ENCODE assay signal across 14 cellular contexts in the genomic region with DNA sequence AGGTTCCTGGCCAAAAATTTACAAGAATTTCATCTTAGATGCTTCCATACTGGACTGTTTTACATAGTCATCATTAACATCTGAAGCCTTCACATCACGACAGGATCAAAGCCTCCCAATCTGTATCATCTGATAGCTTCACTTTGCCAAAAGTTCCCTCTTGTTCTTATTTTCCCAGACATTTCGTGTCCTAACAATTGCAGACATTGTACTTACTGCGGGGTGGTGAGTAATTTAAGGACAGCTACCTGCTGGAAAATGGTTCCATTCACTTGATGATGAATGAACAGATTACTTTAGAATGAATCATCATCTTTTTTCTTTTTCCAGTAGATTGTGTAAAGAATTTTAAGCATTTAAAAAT.
DNase-seq lines count a peak whose midpoint lies in the region; ATAC-seq and TF ChIP-seq lines count a peak whose summit lies in the region.
"Had no signal": no experiment of that assay in that cellular context is flagged by ENCODE, and none has a peak within 500 bp of the region (broad histone marks: within the 10 kb centered on the region; RNA-seq: fewer than 3 reads in every experiment).

No MANE protein-coding gene starts in this region.

- peak; percentile 40 for DNase-seq in astrocyte of the cerebellum (ENCODE audit: low read depth)
- peak; percentile 25 for DNase-seq in kidney epithelial cell (ENCODE audit: low read depth)
- DNase-seq in glutamatergic neuron = no peak
- DNase-seq in activated T-cell treated with anti-CD3 and anti-CD28 coated beads, Interleukin-2, amount 50 U/mL, for 72 hours = no peak
- DNase-seq in activated naive CD4-positive, alpha-beta T cell treated with anti-CD3 and anti-CD28 coated beads, Interleukin-2, amount 10 ng/mL, durations not matched to agents 7 days and 5 days = no peak
- DNase-seq: activated B cell treated with CpG ODN at 0.5 μM for 24 hours; activated CD8-positive, alpha-beta memory T cell treated with anti-CD3 and anti-CD28 coated beads, Interleukin-2, amount 50 U/mL, for 48 hours; effector CD4-positive, alpha-beta T cell; NCI-H774; posterior cingulate gyrus; stimulated activated naive CD8-positive, alpha-beta T cell treated with anti-CD3 and anti-CD28 coated beads, Interleukin-15, amount 100 ng/mL, for 72 hours had no signal

- H3K36me3 Mint-ChIP-seq in glutamatergic neuron (ENCODE audit: unreplicated experiment) = peaks cover under 1% of the 10 kb centered on the region
- no peaks in the 10 kb centered on the region for H3K36me3 Mint-ChIP-seq in activated T-cell treated with anti-CD3 and anti-CD28 coated beads, Interleukin-2, amount 50 U/mL, for 72 hours (ENCODE audit: insufficient read depth in 2 of 2)
- H3K36me3 Mint-ChIP-seq in activated naive CD4-positive, alpha-beta T cell treated with anti-CD3 and anti-CD28 coated beads, Interleukin-2, amount 10 ng/mL, durations not matched to agents 7 days and 5 days = no peaks in the 10 kb centered on the region

- H3K4me1 ChIP-seq in HUES64 (ENCODE audit: insufficient read depth, low read length) (peaks cover 19% of the 10 kb centered on the region), subcutaneous abdominal adipose tissue (ENCODE audit: control insufficient read depth in 5 of 5, insufficient read depth in 5 of 5, low read length in 5 of 5) (peaks cover 7 to 30% (median 16%) of the 10 kb centered on the region in 5 donors)

- in situ Hi-C loops in astrocyte of the cerebellum (cut with HindIII; ENCODE audit: low sequenced_read_pairs) = no loop called here

- no peak overlapping the region for H3K4me3 Mint-ChIP-seq in glutamatergic neuron (ENCODE audit: unreplicated experiment)
- no peak overlapping the region for H3K4me3 Mint-ChIP-seq in activated T-cell treated with anti-CD3 and anti-CD28 coated beads, Interleukin-2, amount 50 U/mL, for 72 hours
- no peak overlapping the region for H3K4me3 Mint-ChIP-seq in activated naive CD4-positive, alpha-beta T cell treated with anti-CD3 and anti-CD28 coated beads, Interleukin-2, amount 10 ng/mL, durations not matched to agents 7 days and 5 days
- H3K4me3 Mint-ChIP-seq: activated B cell treated with CpG ODN at 0.5 μM for 24 hours; stimulated activated naive CD8-positive, alpha-beta T cell treated with anti-CD3 and anti-CD28 coated beads, Interleukin-15, amount 100 ng/mL, for 72 hours had no signal

- H3K27me3 Mint-ChIP-seq in glutamatergic neuron (ENCODE audit: unreplicated experiment) = no peaks in the 10 kb centered on the region
- H3K27me3 Mint-ChIP-seq in activated T-cell treated with anti-CD3 and anti-CD28 coated beads, Interleukin-2, amount 50 U/mL, for 72 hours (ENCODE audit: low read depth) = no peaks in the 10 kb centered on the region
- peaks cover 4% of the 10 kb centered on the region for H3K27me3 Mint-ChIP-seq in activated naive CD4-positive, alpha-beta T cell treated with anti-CD3 and anti-CD28 coated beads, Interleukin-2, amount 10 ng/mL, durations not matched to agents 7 days and 5 days
- H3K27me3 Mint-ChIP-seq: activated B cell treated with CpG ODN at 0.5 μM for 24 hours; stimulated activated naive CD8-positive, alpha-beta T cell treated with anti-CD3 and anti-CD28 coated beads, Interleukin-15, amount 100 ng/mL, for 72 hours had no signal

- H3K9ac ChIP-seq in HUES64 (ENCODE audit: low read depth, low read length) (no peak overlapping the region), subcutaneous abdominal adipose tissue (ENCODE audit: low read length in 5 of 5) (no peak overlapping the region)

- 0 out of 2 replicates have a peak, but pooled peaks cover under 1% of the 10 kb centered on the region for H3K9me3 ChIP-seq in HUES64 (ENCODE audit: insufficient read depth, low read depth, low read length)
- H3K9me3 ChIP-seq in subcutaneous abdominal adipose tissue (ENCODE audit: control insufficient read depth in 5 of 5, low read length in 5 of 5) = peaks cover 0 to under 1% (median 0%) of the 10 kb centered on the region in 5 donors
- H3K9me3 ChIP-seq: adrenal gland had no signal

- H3K27ac ChIP-seq in HUES64 (ENCODE audit: low read depth, low read length) = peak overlapping the region; percentile 17; the same call in 1 of the 2 replicates
- peak overlapping the region; percentile 34 for H3K27ac ChIP-seq in subcutaneous abdominal adipose tissue (ENCODE audit: low read depth, low read length)

- no peak for TF ChIP-seq CTCF in astrocyte of the cerebellum (IDR thresholded peaks at IDR 0.05; ENCODE audit: low read depth, low read length, missing control alignments)
- no peak for TF ChIP-seq CTCF in kidney epithelial cell (IDR thresholded peaks at IDR 0.05; ENCODE audit: insufficient read depth, low read length, poor library complexity, severe bottlenecking)
- no peak for TF ChIP-seq CTCF in glutamatergic neuron (IDR thresholded peaks at IDR 0.05; ENCODE audit: partially characterized antibody, unreplicated experiment)

- 95% methylated on average over 3 of the region's 3 CpGs for WGBS in HUES64

- H3K27ac Mint-ChIP-seq in glutamatergic neuron (ENCODE audit: unreplicated experiment) = no peak overlapping the region
- no peak overlapping the region for H3K27ac Mint-ChIP-seq in activated T-cell treated with anti-CD3 and anti-CD28 coated beads, Interleukin-2, amount 50 U/mL, for 72 hours
- no peak overlapping the region for H3K27ac Mint-ChIP-seq in activated naive CD4-positive, alpha-beta T cell treated with anti-CD3 and anti-CD28 coated beads, Interleukin-2, amount 10 ng/mL, durations not matched to agents 7 days and 5 days
- H3K27ac Mint-ChIP-seq: activated B cell treated with CpG ODN at 0.5 μM for 24 hours; stimulated activated naive CD8-positive, alpha-beta T cell treated with anti-CD3 and anti-CD28 coated beads, Interleukin-15, amount 100 ng/mL, for 72 hours had no signal

- peaks cover 4% of the 10 kb centered on the region for H3K4me1 Mint-ChIP-seq in glutamatergic neuron (ENCODE audit: low read depth, unreplicated experiment)
- H3K4me1 Mint-ChIP-seq in activated T-cell treated with anti-CD3 and anti-CD28 coated beads, Interleukin-2, amount 50 U/mL, for 72 hours (ENCODE audit: low read depth) = no peaks in the 10 kb centered on the region
- no peaks in the 10 kb centered on the region for H3K4me1 Mint-ChIP-seq in activated naive CD4-positive, alpha-beta T cell treated with anti-CD3 and anti-CD28 coated beads, Interleukin-2, amount 10 ng/mL, durations not matched to agents 7 days and 5 days
- H3K4me1 Mint-ChIP-seq: activated B cell treated with CpG ODN at 0.5 μM for 24 hours; stimulated activated naive CD8-positive, alpha-beta T cell treated with anti-CD3 and anti-CD28 coated beads, Interleukin-15, amount 100 ng/mL, for 72 hours had no signal

- peaks cover 10% of the 10 kb centered on the region; the same call in 1 of the 2 replicates for H3K36me3 ChIP-seq in HUES64 (ENCODE audit: insufficient read depth, low read length)
- no peaks in the 10 kb centered on the region for H3K36me3 ChIP-seq in kidney epithelial cell (ENCODE audit: control insufficient read depth, insufficient read depth, low read length)
- H3K36me3 ChIP-seq in subcutaneous abdominal adipose tissue (ENCODE audit: control insufficient read depth in 5 of 5, insufficient read depth in 5 of 5, low read length in 5 of 5) = no peaks in the 10 kb centered on the region
- H3K36me3 ChIP-seq: adrenal gland had no signal

- H3K9me3 Mint-ChIP-seq in glutamatergic neuron (ENCODE audit: unreplicated experiment) = peaks cover 3% of the 10 kb centered on the region
- H3K9me3 Mint-ChIP-seq in activated T-cell treated with anti-CD3 and anti-CD28 coated beads, Interleukin-2, amount 50 U/mL, for 72 hours = no peaks in the 10 kb centered on the region
- H3K9me3 Mint-ChIP-seq in activated naive CD4-positive, alpha-beta T cell treated with anti-CD3 and anti-CD28 coated beads, Interleukin-2, amount 10 ng/mL, durations not matched to agents 7 days and 5 days = no peaks in the 10 kb centered on the region
- H3K9me3 Mint-ChIP-seq: activated B cell treated with CpG ODN at 0.5 μM for 24 hours; stimulated activated naive CD8-positive, alpha-beta T cell treated with anti-CD3 and anti-CD28 coated beads, Interleukin-15, amount 100 ng/mL, for 72 hours had no signal

- no peak for ATAC-seq in activated T-cell treated with anti-CD3 and anti-CD28 coated beads, Interleukin-2, amount 50 U/mL, for 72 hours (replicated peaks in 1 of 2)
- ATAC-seq: stimulated activated naive CD8-positive, alpha-beta T cell treated with anti-CD3 and anti-CD28 coated beads, Interleukin-15, amount 100 ng/mL, for 72 hours had no signal

- H3K27me3 ChIP-seq in HUES64 (ENCODE audit: insufficient read depth, low read length) (no peaks in the 10 kb centered on the region), kidney epithelial cell (ENCODE audit: control insufficient read depth, insufficient read depth, low read length) (no peaks in the 10 kb centered on the region), subcutaneous abdominal adipose tissue (ENCODE audit: control insufficient read depth in 5 of 5, insufficient read depth in 4 of 5, low read length in 5 of 5) (no peaks in the 10 kb centered on the region)
- H3K27me3 ChIP-seq: adrenal gland had no signal

- H3K4me3 ChIP-seq in HUES64 (ENCODE audit: low read length) (no peak overlapping the region), astrocyte of the cerebellum (ENCODE audit: low read depth, low read length) (no peak overlapping the region), kidney epithelial cell (ENCODE audit: low read depth, low read length) (no peak overlapping the region), subcutaneous abdominal adipose tissue (ENCODE audit: low read depth in 1 of 5, low read length in 5 of 5) (no peak overlapping the region)

- CTCF ChIA-PET in activated naive CD4-positive, alpha-beta T cell treated with anti-CD3 and anti-CD28 coated beads, Interleukin-2, amount 10 ng/mL, durations not matched to agents 7 days and 5 days (lab: Charles Lee) = no interaction called here

Comparison
In these comparisons a context has a peak if more than half of its experiments do, and no peak if none do; other contexts are left out.
1. DNase-seq: peak in astrocyte of the cerebellum (single experiment) and kidney epithelial cell (single experiment); none in glutamatergic neuron (single experiment), activated T-cell treated with anti-CD3 and anti-CD28 coated beads, Interleukin-2, amount 50 U/mL, for 72 hours (0 of 2) and activated naive CD4-positive, alpha-beta T cell treated with anti-CD3 and anti-CD28 coated beads, Interleukin-2, amount 10 ng/mL, durations not matched to agents 7 days and 5 days (single experiment).